Comparison of ENCODE assay signal across 19 cellular contexts in the genomic region with DNA sequence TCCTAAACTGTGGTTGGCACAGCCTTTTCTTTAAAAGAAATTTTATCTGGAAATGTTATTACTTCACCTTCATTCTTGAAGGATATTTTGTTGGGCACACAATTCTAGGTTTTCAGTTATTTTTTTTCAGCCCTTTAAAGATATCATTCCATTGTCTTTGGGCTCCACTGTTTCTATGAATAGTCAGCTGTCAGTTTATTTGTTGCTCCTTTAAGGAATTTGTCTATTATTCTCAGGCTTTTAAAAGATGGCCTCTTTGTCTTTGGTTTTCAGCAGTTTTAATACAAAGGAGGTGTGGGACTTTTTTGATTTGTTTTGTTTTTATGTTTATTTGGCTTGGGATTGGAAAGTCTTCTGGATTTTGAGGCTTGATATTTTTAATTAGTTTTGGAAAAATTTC.
DNase-seq lines count a peak whose midpoint lies in the region; ATAC-seq, FAIRE-seq and TF ChIP-seq lines count a peak whose summit lies in the region.
"Had no signal": no experiment of that assay in that cellular context is flagged by ENCODE, and none has a peak within 500 bp of the region (broad histone marks: within the 10 kb centered on the region; RNA-seq: fewer than 3 reads in every experiment).

No MANE protein-coding gene starts in this region.

- H3K4me1 Mint-ChIP-seq in activated T-helper 1 cell treated with anti-CD3 and anti-CD28 coated beads, Interleukin-12 subunit alpha, Interleukin-12 subunit beta, Interleukin-2, Interleukin-4 antibody, amounts not matched to agents 30 ng/mL and 10 ng/mL and 1 ng/mL, durations not matched to agents 14 hours and 24 hours and 36 hours (ENCODE audit: low read depth), result no peaks in the 10 kb centered on the region

- ATAC-seq in HCT116, result no peak
- no peak for ATAC-seq in K562
- no peak for ATAC-seq in foreskin keratinocyte
- no peak for ATAC-seq in Right ventricle myocardium superior (ENCODE audit: poor library complexity)
- ATAC-seq: A549, GM23338 had no signal

- H3K9ac ChIP-seq in HCT116 (ENCODE audit: low read length), result no peak overlapping the region
- no peak overlapping the region for H3K9ac ChIP-seq in K562 (ENCODE audit: insufficient read depth in 1 of 2, low read depth in 2 of 2, low read length in 2 of 2)

- H3K4me3 Mint-ChIP-seq in activated T-helper 1 cell treated with anti-CD3 and anti-CD28 coated beads, Interleukin-12 subunit alpha, Interleukin-12 subunit beta, Interleukin-2, Interleukin-4 antibody, amounts not matched to agents 30 ng/mL and 10 ng/mL and 1 ng/mL, durations not matched to agents 14 hours and 24 hours and 36 hours, result no peak overlapping the region
- H3K4me3 Mint-ChIP-seq: CD4-positive, alpha-beta T cell; GM23338 had no signal

- H3K9me1 ChIP-seq in K562 (ENCODE audit: control insufficient read depth, insufficient read depth, low read length), result no peaks in the 10 kb centered on the region

- H3K9me3 Mint-ChIP-seq in activated T-helper 1 cell treated with anti-CD3 and anti-CD28 coated beads, Interleukin-12 subunit alpha, Interleukin-12 subunit beta, Interleukin-2, Interleukin-4 antibody, amounts not matched to agents 30 ng/mL and 10 ng/mL and 1 ng/mL, durations not matched to agents 14 hours and 24 hours and 36 hours, result peaks cover 7% of the 10 kb centered on the region

- H3K27ac ChIP-seq in HCT116 (ENCODE audit: low read depth, low read length), result no peak overlapping the region
- no peak overlapping the region for H3K27ac ChIP-seq in K562 (ENCODE audit: extremely low read depth, low read depth, low read length)
- H3K27ac ChIP-seq in foreskin keratinocyte, result no peak overlapping the region
- H3K27ac ChIP-seq: 22Rv1, A549, C4-2B had no signal

- FAIRE-seq in K562 (lab: Jason Lieb, UNC), result no peak
- FAIRE-seq: A549, D721Med had no signal

- TF ChIP-seq CTCF in HCT116 (IDR thresholded peaks at IDR 0.05 in 2 of 3, conservative IDR thresholded peaks at IDR 0.05 in 1 of 3; ENCODE audit: borderline replicate concordance in 1 of 3, insufficient read depth in 1 of 3, low read depth in 2 of 3, low read length in 2 of 3) (no peak), K562 (IDR thresholded peaks at IDR 0.05 in 2 of 3, conservative IDR thresholded peaks at IDR 0.05 in 1 of 3; ENCODE audit: insufficient read depth in 2 of 3, low read depth in 1 of 3, low read length in 3 of 3) (no peak), foreskin keratinocyte (conservative IDR thresholded peaks at IDR 0.05) (no peak)

- no peak overlapping the region for H3K4me2 ChIP-seq in HCT116 (ENCODE audit: low read length)
- H3K4me2 ChIP-seq in K562 (ENCODE audit: insufficient read depth, low read length), result no peak overlapping the region
- H3K4me2 ChIP-seq: A549, GM23338 had no signal

- TF ChIP-seq RAD21 in HCT116 (IDR thresholded peaks at IDR 0.05; ENCODE audit: low read depth), result no peak
- no peak for TF ChIP-seq RAD21 in K562 (CRISPR knock-in tag; conservative IDR thresholded peaks at IDR 0.05 in 1 of 2, IDR thresholded peaks at IDR 0.05 in 1 of 2)

- no peak overlapping the region for H3K27ac Mint-ChIP-seq in activated T-helper 1 cell treated with anti-CD3 and anti-CD28 coated beads, Interleukin-12 subunit alpha, Interleukin-12 subunit beta, Interleukin-2, Interleukin-4 antibody, amounts not matched to agents 30 ng/mL and 10 ng/mL and 1 ng/mL, durations not matched to agents 14 hours and 24 hours and 36 hours
- H3K27ac Mint-ChIP-seq: CD4-positive, alpha-beta T cell; GM23338 had no signal

- H3K9me3 ChIP-seq in HCT116 (ENCODE audit: control insufficient read depth in 1 of 2, insufficient read depth in 1 of 2, low read depth in 1 of 2, low read length in 2 of 2), result peaks cover 0 to 7% of the 10 kb centered on the region in 2 experiments; a peak in 1 of 4 replicates
- peaks cover 2% of the 10 kb centered on the region; the same call in 1 of the 2 replicates for H3K9me3 ChIP-seq in K562 (replicated peaks; ENCODE audit: control insufficient read depth, insufficient read depth, low read depth, low read length)

- RAD21 ChIA-PET in HCT116 (lab: Charles Lee; ENCODE audit: low non-redundant PET in 1 of 2, low total read pairs in 2 of 2, uncharacterized antibody in 2 of 2, unreplicated experiment in 2 of 2), result no interaction called here

- TF ChIP-seq POLR2A in HCT116 (IDR thresholded peaks at IDR 0.05; ENCODE audit: borderline replicate concordance, extremely low read depth, insufficient read depth, insufficient read length) (no peak), K562 (conservative IDR thresholded peaks at IDR 0.05) (no peak)

- peaks cover 8% of the 10 kb centered on the region for H3K27me3 Mint-ChIP-seq in activated T-helper 1 cell treated with anti-CD3 and anti-CD28 coated beads, Interleukin-12 subunit alpha, Interleukin-12 subunit beta, Interleukin-2, Interleukin-4 antibody, amounts not matched to agents 30 ng/mL and 10 ng/mL and 1 ng/mL, durations not matched to agents 14 hours and 24 hours and 36 hours (ENCODE audit: insufficient read depth)

- H3K4me3 ChIP-seq in HCT116 (replicated peaks in 1 of 2; ENCODE audit: low read depth in 1 of 2, low read length in 2 of 2) (no peak overlapping the region), K562 (no peak overlapping the region)
- H3K4me3 ChIP-seq: A549, GM23338 had no signal

- CTCF ChIA-PET in HCT116 (lab: Charles Lee), result no interaction called here
- CTCF ChIA-PET in K562 (lab: Yijun Ruan, JAX; ENCODE audit: low intra/inter-chr PET ratio), result no interaction called here

- DNase-seq in DMS53 (lab: John Stamatoyannopoulos, UW) (peak; percentile 39), DMS53 treated with DMSO at 0.1 percent for 48 hours (lab: John Stamatoyannopoulos, UW; ENCODE audit: unreplicated experiment) (no peak), HCT116 (ENCODE audit: low read depth, low spot score) (no peak), NCI-H69 (lab: John Stamatoyannopoulos, UW) (peak; percentile 30), K562 (ENCODE audit: extremely low read depth in 1 of 4, low spot score in 3 of 4) (no peak), foreskin keratinocyte (no peak), Right ventricle myocardium superior (no peak)
- no peak for DNase-seq in activated T-helper 1 cell treated with anti-CD3 and anti-CD28 coated beads, Interleukin-12 subunit alpha, Interleukin-12 subunit beta, Interleukin-2, Interleukin-4 antibody, amounts not matched to agents 30 ng/mL and 10 ng/mL and 1 ng/mL, durations not matched to agents 14 hours and 24 hours and 36 hours (ENCODE audit: low spot score)
- DNase-seq: AML-193; Caco-2; CD4-positive, alpha-beta T cell; DMS79 treated with DMSO at 0.1 percent for 48 hours; GF-D8; H7 had no signal

- in situ Hi-C loops in K562 (cut with MboI), result no loop called here

- H2AFZ ChIP-seq in HCT116 (ENCODE audit: low read depth, low read length, poor library complexity, severe bottlenecking) (no peak overlapping the region), K562 (ENCODE audit: low read depth, low read length) (no peak overlapping the region)
- H2AFZ ChIP-seq: GM23338 had no signal

- H4K20me1 ChIP-seq in HCT116 (ENCODE audit: insufficient read depth) (no peaks in the 10 kb centered on the region), K562 (replicated peaks; ENCODE audit: control insufficient read depth, insufficient read depth, low read length) (no peaks in the 10 kb centered on the region)

- H3K4me1 ChIP-seq in HCT116 (ENCODE audit: control insufficient read depth in 1 of 2, insufficient read depth in 2 of 2, low read length in 2 of 2), result no peaks in the 10 kb centered on the region
- H3K4me1 ChIP-seq in K562 (replicated peaks in 1 of 2; ENCODE audit: control insufficient read depth in 2 of 2, insufficient read depth in 2 of 2, low read length in 2 of 2), result no peaks in the 10 kb centered on the region; a peak in 1 of 5 replicates
- H3K4me1 ChIP-seq in foreskin keratinocyte, result no peaks in the 10 kb centered on the region
- H3K4me1 ChIP-seq: A549, Caco-2 had no signal

- TF ChIP-seq EP300 in K562 (IDR thresholded peaks at IDR 0.05; ENCODE audit: low read length), result no peak

- H3K27me3 ChIP-seq in HCT116 (ENCODE audit: insufficient read depth, low read length), result no peaks in the 10 kb centered on the region
- no peaks in the 10 kb centered on the region for H3K27me3 ChIP-seq in K562 (ENCODE audit: control insufficient read depth in 2 of 2, insufficient read depth in 2 of 2, low read length in 2 of 2)
- H3K27me3 ChIP-seq in foreskin keratinocyte, result no peaks in the 10 kb centered on the region

- H3K36me3 Mint-ChIP-seq in activated T-helper 1 cell treated with anti-CD3 and anti-CD28 coated beads, Interleukin-12 subunit alpha, Interleukin-12 subunit beta, Interleukin-2, Interleukin-4 antibody, amounts not matched to agents 30 ng/mL and 10 ng/mL and 1 ng/mL, durations not matched to agents 14 hours and 24 hours and 36 hours (ENCODE audit: low read depth), result no peaks in the 10 kb centered on the region

- no peaks in the 10 kb centered on the region for H3K36me3 ChIP-seq in HCT116 (ENCODE audit: control insufficient read depth in 1 of 2, insufficient read depth in 2 of 2, low read length in 2 of 2)
- H3K36me3 ChIP-seq in K562 (ENCODE audit: control insufficient read depth, insufficient read depth, low read length), result no peaks in the 10 kb centered on the region

- no peaks in the 10 kb centered on the region for H3K9me2 ChIP-seq in HCT116 (ENCODE audit: insufficient read depth)

- BruUV-seq in HCT116 (replicated peaks; lab: Mats Ljungman, UMichigan) (no TSS peak), K562 (replicated peaks; lab: Mats Ljungman, UMichigan) (no TSS peak)

- H3K79me2 ChIP-seq in HCT116 (ENCODE audit: insufficient read depth, low read length) (no peaks in the 10 kb centered on the region), K562 (ENCODE audit: control insufficient read depth, insufficient read depth, low read length) (no peaks in the 10 kb centered on the region)

- intact Hi-C loops in HCT116 (cut with micrococcal nuclease) (loop anchor here (10.0 kb wide), 1 partner anchor 1539 kb away; no protein-coding TSS in a partner anchor), K562 (cut with micrococcal nuclease) (loop anchor here (10.0 kb wide), 2 partner anchors 189 to 269 kb away; no protein-coding TSS in a partner anchor), Right ventricle myocardium superior (cut with DNase I) (no loop called here)
- intact Hi-C loops in activated T-helper 1 cell treated with anti-CD3 and anti-CD28 coated beads, Interleukin-12 subunit alpha, Interleukin-12 subunit beta, Interleukin-2, Interleukin-4 antibody, amounts not matched to agents 30 ng/mL and 10 ng/mL and 1 ng/mL, durations not matched to agents 14 hours and 24 hours and 36 hours (cut with micrococcal nuclease), result loop anchor here (10.0 kb wide), 1 partner anchor 419 kb away; no protein-coding TSS in a partner anchor

- POLR2A ChIA-PET in HCT116 (lab: Charles Lee) (no interaction called here), K562 (lab: Yijun Ruan, JAX) (interaction anchor here (0.6 to 1.4 kb wide), 4 partner anchors 10 to 33 kb away, joined by 3 to 4 read pairs (median 4); no protein-coding TSS in a partner anchor)

TF ChIP-seq in HCT116, 20 proteins besides CTCF, POLR2A, EP300 and RAD21 (continues in another document):
- TF ChIP-seq CBX3 (IDR thresholded peaks at IDR 0.05; ENCODE audit: low read depth) (peak; percentile 59; the same call in 1 of the 2 replicates), SP1 (IDR thresholded peaks at IDR 0.05; ENCODE audit: low read depth) (no peak)

TF ChIP-seq in K562, 482 proteins besides CTCF, POLR2A, EP300 and RAD21 (continues in another document):
- TF ChIP-seq EHMT2 (IDR thresholded peaks at IDR 0.05) (0 out of 2 replicates have a peak, but pooled peaks have one; percentile 46), PCBP1 (IDR thresholded peaks at IDR 0.05; ENCODE audit: low read depth, low read length, poor library complexity, severe bottlenecking) (no peak)

Comparison
In these comparisons a context has a peak if more than half of its experiments do, and no peak if none do; other contexts are left out.
1. DNase-seq: peak in DMS53 (single experiment) and NCI-H69 (single experiment); none in DMS53 treated with DMSO at 0.1 percent for 48 hours (single experiment), HCT116 (single experiment), K562 (0 of 4), foreskin keratinocyte (0 of 2), Right ventricle myocardium superior (single experiment) and activated T-helper 1 cell treated with anti-CD3 and anti-CD28 coated beads, Interleukin-12 subunit alpha, Interleukin-12 subunit beta, Interleukin-2, Interleukin-4 antibody, amounts not matched to agents 30 ng/mL and 10 ng/mL and 1 ng/mL, durations not matched to agents 14 hours and 24 hours and 36 hours (single experiment).